Comparison of ENCODE assay signal across 11 cellular contexts in the genomic region with DNA sequence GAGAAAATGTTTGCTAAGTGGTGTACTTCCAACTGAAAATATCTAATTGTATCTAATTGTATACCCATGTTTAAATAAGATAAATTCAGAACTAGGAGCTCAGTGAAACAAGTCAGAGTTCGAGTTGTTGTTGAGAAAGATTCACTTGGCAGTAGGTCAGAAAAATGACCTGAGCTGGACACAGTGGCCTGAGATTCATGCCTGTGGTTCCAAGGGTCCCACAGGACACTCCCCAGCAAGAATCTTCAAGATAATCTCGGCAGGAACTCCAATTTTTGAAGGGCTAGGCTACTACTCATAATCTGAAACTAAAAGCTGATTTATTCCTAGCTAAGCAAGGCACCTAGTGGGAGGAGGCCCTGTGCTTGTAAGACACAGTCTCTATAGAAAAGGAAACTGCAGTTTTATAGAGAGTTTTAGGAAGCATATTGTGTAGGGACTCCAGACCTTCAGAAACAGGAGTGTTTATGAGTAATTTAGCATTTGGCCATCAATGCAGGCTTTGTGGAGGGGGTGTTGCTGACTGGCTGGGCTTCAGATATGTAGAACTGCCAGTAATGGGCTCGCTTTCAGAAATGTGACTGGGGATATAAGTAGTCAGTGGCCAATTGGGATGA. TPM values are rescaled to one million over a fixed set of nuclear protein-coding genes. Genes with fewer than 3 reads are reported as not detected.
A peak's percentile ranks its signal among the peaks of the same experiment; 100 is the strongest.
DNase-seq lines count a peak whose midpoint lies in the region; ATAC-seq and TF ChIP-seq lines count a peak whose summit lies in the region.
"Had no signal": no experiment of that assay in that cellular context is flagged by ENCODE, and none has a peak within 500 bp of the region (broad histone marks: within the 10 kb centered on the region; RNA-seq: fewer than 3 reads in every experiment).

No MANE protein-coding gene starts in this region.

- peaks cover 36% of the 10 kb centered on the region for H3K4me1 Mint-ChIP-seq in activated T-helper 17 cell treated with anti-CD3 and anti-CD28 coated beads, Interleukin-2, amount 50 U/mL, for 72 hours

- H3K9me3 ChIP-seq in gastroesophageal sphincter, result no peaks in the 10 kb centered on the region

- H3K27ac Mint-ChIP-seq in activated T-helper 17 cell treated with anti-CD3 and anti-CD28 coated beads, Interleukin-2, amount 50 U/mL, for 72 hours, result peak overlapping the region; percentile 73

- H3K27me3 Mint-ChIP-seq in activated T-helper 17 cell treated with anti-CD3 and anti-CD28 coated beads, Interleukin-2, amount 50 U/mL, for 72 hours, result no peaks in the 10 kb centered on the region

- TF ChIP-seq CTCF in gastroesophageal sphincter (IDR thresholded peaks at IDR 0.05), result no peak

- peak overlapping the region; percentile 50 for H3K4me3 Mint-ChIP-seq in activated T-helper 17 cell treated with anti-CD3 and anti-CD28 coated beads, Interleukin-2, amount 50 U/mL, for 72 hours

- H3K4me3 ChIP-seq in gastroesophageal sphincter, result no peak overlapping the region

- no peak for TF ChIP-seq EP300 in gastroesophageal sphincter (IDR thresholded peaks at IDR 0.05)

- H3K27ac ChIP-seq in gastroesophageal sphincter, result no peak overlapping the region

- CTCF ChIA-PET in HEK293T (lab: Yijun Ruan, JAX), result interaction anchor here (0.9 kb wide), 1 partner anchor 15 kb away, joined by 3 read pairs; no protein-coding TSS in a partner anchor

- H3K4me1 ChIP-seq in gastroesophageal sphincter, result no peaks in the 10 kb centered on the region

- peaks cover 96% of the 10 kb centered on the region for H3K36me3 Mint-ChIP-seq in activated T-helper 17 cell treated with anti-CD3 and anti-CD28 coated beads, Interleukin-2, amount 50 U/mL, for 72 hours (ENCODE audit: low read depth)

- TF ChIP-seq POLR2A in gastroesophageal sphincter (IDR thresholded peaks at IDR 0.05), result no peak

- DNase-seq in EL (peak; percentile 2), HEK293T (ENCODE audit: extremely low spot score) (no peak), HuH-7 (ENCODE audit: low spot score) (no peak)
- no peak for DNase-seq in activated CD8-positive, alpha-beta memory T cell treated with anti-CD3 and anti-CD28 coated beads, Interleukin-2, amount 50 U/mL, for 4 hours
- DNase-seq: COR-L47, MV-4-11, retina had no signal

- POLR2A ChIA-PET in HEK293T (lab: Yijun Ruan, JAX), result no interaction called here

- no peaks in the 10 kb centered on the region for H3K27me3 ChIP-seq in gastroesophageal sphincter

- ATAC-seq in GM19025 (IDR thresholded peaks at IDR 0.05; ENCODE audit: low read depth, unreplicated experiment) (peak; percentile 57), HG02938 (IDR thresholded peaks at IDR 0.05; ENCODE audit: unreplicated experiment) (peak; percentile 58), gastroesophageal sphincter (no peak)
- ATAC-seq in activated T-helper 17 cell treated with anti-CD3 and anti-CD28 coated beads, Interleukin-2, amount 50 U/mL, for 72 hours (replicated peaks), result peak; percentile 67

- H3K9me3 Mint-ChIP-seq in activated T-helper 17 cell treated with anti-CD3 and anti-CD28 coated beads, Interleukin-2, amount 50 U/mL, for 72 hours, result peaks cover 11% of the 10 kb centered on the region

- WGBS in gastroesophageal sphincter (ENCODE audit: low coverage in 1 of 2), 2 donors, result 45 to 57% methylated on average over 3 of the region's 3 CpGs

- H3K36me3 ChIP-seq in gastroesophageal sphincter, result no peaks in the 10 kb centered on the region

TF ChIP-seq in HEK293T, 16 proteins besides CTCF, POLR2A, EP300 and RAD21:
- TF ChIP-seq ZNF384 (IDR thresholded peaks at IDR 0.05), result no peak
- no peak for TF ChIP-seq FOXA1 (IDR thresholded peaks at IDR 0.05)
- no peak for TF ChIP-seq PKNOX1 (IDR thresholded peaks at IDR 0.05)
- TF ChIP-seq CTBP1 (IDR thresholded peaks at IDR 0.05; ENCODE audit: borderline replicate concordance), result no peak
- no peak for TF ChIP-seq ELF4 (IDR thresholded peaks at IDR 0.05)
- TF ChIP-seq TARDBP (IDR thresholded peaks at IDR 0.05), result no peak
- no peak for TF ChIP-seq LEF1 (IDR thresholded peaks at IDR 0.05; ENCODE audit: borderline replicate concordance)
- no peak for TF ChIP-seq SP1 (IDR thresholded peaks at IDR 0.05)
- TF ChIP-seq ARNT (IDR thresholded peaks at IDR 0.05), result no peak
- no peak for TF ChIP-seq BHLHE40 (IDR thresholded peaks at IDR 0.05; ENCODE audit: borderline replicate concordance)
- no peak for TF ChIP-seq HDGF (IDR thresholded peaks at IDR 0.05; ENCODE audit: borderline replicate concordance)
- TF ChIP-seq FOXM1 (IDR thresholded peaks at IDR 0.05; ENCODE audit: borderline replicate concordance), result no peak
- TF ChIP-seq FOXK2 (IDR thresholded peaks at IDR 0.05), result no peak
- no peak for TF ChIP-seq L3MBTL2 (conservative IDR thresholded peaks at IDR 0.05)
- TF ChIP-seq NFRKB (IDR thresholded peaks at IDR 0.05), result no peak

RNA-seq across cellular contexts. Expression of gene SP140, which starts 43.2 kb away (rescaled TPM):
- total RNA-seq in activated T-helper 17 cell treated with anti-CD3 and anti-CD28 coated beads, Interleukin-2, amount 50 U/mL, for 72 hours, result 10 to 100 TPM; 60.8 to 91.7 TPM
- total RNA-seq in gastroesophageal sphincter, result 1 to 10 TPM in 2 of 4 donors, under 1 TPM in 1, not detected in 1; 0.92 to 2.3 (median 2.0) TPM

RNA-seq across cellular contexts. Expression of gene SP110, which starts 48.9 kb away (rescaled TPM):
- 10 to 100 TPM; 53.1 to 56.8 TPM for total RNA-seq in activated T-helper 17 cell treated with anti-CD3 and anti-CD28 coated beads, Interleukin-2, amount 50 U/mL, for 72 hours
- total RNA-seq in gastroesophageal sphincter, result 10 to 100 TPM; 16.3 to 37.5 (median 19.2) TPM

RNA-seq across cellular contexts. Expression of gene SP140L, which starts 58.3 kb away (rescaled TPM):
- 10 to 100 TPM; 45.1 to 70.4 TPM for total RNA-seq in activated T-helper 17 cell treated with anti-CD3 and anti-CD28 coated beads, Interleukin-2, amount 50 U/mL, for 72 hours
- total RNA-seq in gastroesophageal sphincter, result 10 to 100 TPM in 1 of 4 donors, 1 to 10 TPM in 3; 6.1 to 11.0 (median 7.6) TPM

Comparison
In these comparisons a context has a peak if more than half of its experiments do, and no peak if none do; other contexts are left out.
1. RNA of gene SP140, which starts 43.2 kb away (total RNA-seq): 60.8 to 91.7 TPM in activated T-helper 17 cell treated with anti-CD3 and anti-CD28 coated beads, Interleukin-2, amount 50 U/mL, for 72 hours; 0.92 to 2.3 TPM in gastroesophageal sphincter; every median in the first group is over 10 times any median in the second.